34 cellular contexts compared by ENCODE assay signal in genomic region chr11:15451713-15452112, GRCh38.
"Had no signal": no experiment of that assay in that cellular context is flagged by ENCODE, and none has a peak within 500 bp of the region (broad histone marks: within the 10 kb centered on the region; RNA-seq: fewer than 3 reads in every experiment).

No MANE protein-coding gene starts in this region.

- H3K9ac ChIP-seq: KMS-11 had no signal

- H3K27ac ChIP-seq: KMS-11 had no signal

- H3K9me3 ChIP-seq: MG63 had no signal

- DNase-seq: Karpas-422, Kasumi-1, MG63, MM.1S, MV-4-11, NCI-H1048, NCI-H1092, NCI-H1092 treated with DMSO at 0.1 percent for 48 hours, NCI-H1105, NCI-H1105 treated with DMSO at 0.1 percent for 48 hours, NCI-H1417 treated with DMSO at 0.1 percent for 48 hours, NCI-H1436, NCI-H1436 treated with DMSO at 0.1 percent for 48 hours, NCI-H146, NCI-H1694, NCI-H1694 treated with DMSO at 0.1 percent for 48 hours, NCI-H187, NCI-H187 treated with DMSO at 0.1 percent for 48 hours, NCI-H1930, NCI-H2029, NCI-H2029 treated with DMSO at 0.1 percent for 48 hours, NCI-H2081, NCI-H2081 treated with DMSO at 0.1 percent for 48 hours, NCI-H2107, NCI-H2171, NCI-H2171 treated with DMSO at 0.1 percent for 48 hours, NCI-H2227 treated with DMSO at 0.1 percent for 48 hours, NCI-H226, NCI-H345, NCI-H446, NCI-H446 treated with DMSO at 0.1 percent for 48 hours, NCI-H510A, NCI-H510A treated with DMSO at 0.1 percent for 48 hours had no signal

- H3K4me2 ChIP-seq: KMS-11 had no signal

- H3K27me3 ChIP-seq: MG63 had no signal

- H3K4me3 ChIP-seq: MG63 had no signal

- H3K36me3 ChIP-seq: MG63 had no signal
